In genomic region chr1:36675106-36675505, GRCh38 we compare ENCODE assay signal across 1 cellular context.
TF ChIP-seq lines count a peak whose summit lies in the region.

No MANE protein-coding gene starts in this region.

TF ChIP-seq in H1, 55 proteins besides CTCF, POLR2A, EP300 and RAD21 (continued from another document):
- TF ChIP-seq CHD7 (IDR thresholded peaks at IDR 0.05; ENCODE audit: insufficient replicate concordance, low read length) (no peak), TCF12 (IDR thresholded peaks at IDR 0.05; ENCODE audit: low read depth, low read length) (no peak), NANOG (IDR thresholded peaks at IDR 0.05; ENCODE audit: insufficient read depth, low read depth, low read length, poor library complexity, severe bottlenecking) (no peak), SP2 (IDR thresholded peaks at IDR 0.05; ENCODE audit: low read length) (no peak)
